In the genomic region with DNA sequence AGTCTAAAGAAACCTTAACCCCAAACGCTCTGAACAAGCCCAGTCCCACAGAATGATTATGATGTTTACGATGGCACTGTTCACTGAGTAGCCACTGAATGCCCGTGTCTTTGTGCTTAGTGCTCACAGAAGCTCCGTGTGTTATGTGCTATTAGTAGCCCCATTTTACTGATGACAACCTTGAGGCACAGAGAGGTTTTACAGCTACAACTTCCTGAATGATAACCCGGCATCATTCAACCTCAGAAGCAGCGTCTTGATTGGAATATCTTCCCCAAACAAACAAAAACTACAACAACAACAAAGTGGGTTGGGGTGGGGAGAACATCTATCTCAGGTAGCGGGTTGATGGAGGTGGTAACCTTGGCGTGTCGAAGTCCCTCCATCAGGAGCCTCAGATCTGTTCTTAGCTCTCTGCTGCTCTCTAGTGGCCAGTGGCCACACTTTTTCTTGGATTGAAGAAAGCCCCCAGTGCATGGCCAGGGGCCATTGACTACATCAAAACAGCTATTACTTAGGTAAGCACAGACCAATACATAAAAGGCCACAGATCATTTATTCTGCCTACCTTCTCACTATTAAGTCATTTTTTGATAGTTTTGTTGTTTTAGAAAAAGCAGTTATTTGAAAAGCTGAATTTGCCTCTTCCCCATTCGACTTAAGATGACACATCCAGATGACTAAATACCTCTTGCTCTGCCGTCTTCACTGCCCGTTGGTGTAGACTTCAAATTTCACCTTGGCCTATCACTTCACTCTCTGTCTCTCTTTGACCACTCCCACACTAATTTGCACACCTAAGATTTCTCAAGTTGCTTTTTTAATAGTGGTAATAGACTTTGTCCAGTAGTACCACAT, we compare ENCODE assay signal across 9 cellular contexts.
DNase-seq lines count a peak whose midpoint lies in the region; ATAC-seq, FAIRE-seq and TF ChIP-seq lines count a peak whose summit lies in the region.
"Had no signal": no experiment of that assay in that cellular context is flagged by ENCODE, and none has a peak within 500 bp of the region (broad histone marks: within the 10 kb centered on the region; RNA-seq: fewer than 3 reads in every experiment).

No MANE protein-coding gene starts in this region.

- peak; percentile 61 for TF ChIP-seq RAD21 in IMR-90 (IDR thresholded peaks at IDR 0.05; ENCODE audit: low read length)

- intact Hi-C loops in IMR-90 (cut with micrococcal nuclease) (loop anchor here (10.0 kb wide), 2 partner anchors 701 to 921 kb away; no protein-coding TSS in a partner anchor), Panc1 (cut with micrococcal nuclease; ENCODE audit: unreplicated experiment) (no loop called here), left lung (cut with DNase I) (no loop called here)

- no peak overlapping the region for H3K23ac ChIP-seq in IMR-90 (ENCODE audit: low read depth, low read length)

- no peak overlapping the region for H3K18ac ChIP-seq in IMR-90 (ENCODE audit: low read depth, low read length)

- FAIRE-seq in bronchial epithelial cell (lab: Jason Lieb, UNC): no peak
- FAIRE-seq: colon had no signal

- no peak overlapping the region for H4K5ac ChIP-seq in IMR-90 (ENCODE audit: low read depth, low read length)

- no peaks in the 10 kb centered on the region for H3K9me1 ChIP-seq in IMR-90 (ENCODE audit: insufficient read depth, low read length)

- H2BK15ac ChIP-seq in IMR-90 (ENCODE audit: low read depth, low read length): no peak overlapping the region

- peak; percentile 88 for ATAC-seq in GM21390 (IDR thresholded peaks at IDR 0.05; ENCODE audit: unreplicated experiment)
- peak; percentile 60 for ATAC-seq in IMR-90 (ENCODE audit: low read depth)
- ATAC-seq in Panc1: 0 out of 2 replicates have a peak, but pooled peaks have one; percentile 65
- peak; percentile 75 for ATAC-seq in left lung

- H4K20me1 ChIP-seq in IMR-90 (ENCODE audit: insufficient read depth, low read length): no peaks in the 10 kb centered on the region

- H3K36me3 ChIP-seq in IMR-90 (ENCODE audit: control insufficient read depth, insufficient read depth, low read length) (no peaks in the 10 kb centered on the region), Panc1 (ENCODE audit: control insufficient read depth, insufficient read depth, low read length) (no peaks in the 10 kb centered on the region), bronchial epithelial cell (ENCODE audit: control insufficient read depth, insufficient read depth, low read length) (no peaks in the 10 kb centered on the region), left lung (no peaks in the 10 kb centered on the region)

- no TSS peak for BruUV-seq in IMR-90 (replicated peaks; lab: Mats Ljungman, UMichigan)
- BruUV-seq in Panc1 (replicated peaks; lab: Mats Ljungman, UMichigan): no TSS peak

- H3K27me3 ChIP-seq in IMR-90 (ENCODE audit: control insufficient read depth, insufficient read depth, low read length) (no peaks in the 10 kb centered on the region), Panc1 (ENCODE audit: control insufficient read depth, insufficient read depth, low read length) (no peaks in the 10 kb centered on the region), bronchial epithelial cell (ENCODE audit: control insufficient read depth, insufficient read depth, low read length) (no peaks in the 10 kb centered on the region), left lung (no peaks in the 10 kb centered on the region)

- POLR2A ChIA-PET in IMR-90 (lab: Charles Lee; ENCODE audit: unreplicated experiment) (no interaction called here), Panc1 (lab: Charles Lee) (no interaction called here)

- no peak overlapping the region for H4K91ac ChIP-seq in IMR-90 (ENCODE audit: insufficient read depth, low read depth, low read length)

- H2BK5ac ChIP-seq in IMR-90 (ENCODE audit: low read depth, low read length, poor library complexity, severe bottlenecking): no peak overlapping the region

- H3K4me1 ChIP-seq in IMR-90 (ENCODE audit: control insufficient read depth, insufficient read depth, low read length): no peaks in the 10 kb centered on the region
- no peaks in the 10 kb centered on the region for H3K4me1 ChIP-seq in Panc1 (ENCODE audit: control insufficient read depth, insufficient read depth, low read length)
- no peaks in the 10 kb centered on the region for H3K4me1 ChIP-seq in left lung

- H2AFZ ChIP-seq in IMR-90 (replicated peaks; ENCODE audit: low read length, poor library complexity): no peak overlapping the region

- H3K4ac ChIP-seq in IMR-90 (ENCODE audit: low read depth, low read length): no peak overlapping the region

- H3K9ac ChIP-seq in IMR-90 (ENCODE audit: low read depth, low read length): no peak overlapping the region

- CTCF ChIA-PET in IMR-90 (lab: Yijun Ruan, JAX): interaction anchor here (0.6 to 1.3 kb wide), 3 partner anchors 615 to 1361 kb away, joined by 3 read pairs; no protein-coding TSS in a partner anchor
- CTCF ChIA-PET in Panc1 (lab: Charles Lee): no interaction called here

- DNase-seq in NCI-H524 (lab: John Stamatoyannopoulos, UW) (peak; percentile 80 to 93), NCI-H524 treated with DMSO at 0.1 percent for 48 hours (lab: John Stamatoyannopoulos, UW) (no peak), IMR-90 (peak; percentile 19), Panc1 (ENCODE audit: low read depth, low spot score) (peak; percentile 25), bronchial epithelial cell (ENCODE audit: low read depth) (peak; percentile 45), left lung (no peak), substantia nigra (lab: John Stamatoyannopoulos, UW) (peak in 31 of 49 donors; percentile 1 to 49 (median 15))

- no peaks in the 10 kb centered on the region for H3K79me1 ChIP-seq in IMR-90 (ENCODE audit: low read depth in 1 of 2, low read length in 2 of 2)

- TF ChIP-seq CTCF in IMR-90 (conservative IDR thresholded peaks at IDR 0.05; ENCODE audit: low read depth, low read length) (peak; percentile 55), Panc1 (IDR thresholded peaks at IDR 0.05) (peak; percentile 77), bronchial epithelial cell (IDR thresholded peaks at IDR 0.05; ENCODE audit: insufficient read depth, low read length, severe bottlenecking) (peak; percentile 78), left lung (IDR thresholded peaks at IDR 0.05) (peak; percentile 61 to 68)

- H3K4me3 ChIP-seq in IMR-90 (ENCODE audit: insufficient read depth, low read depth, low read length) (no peak overlapping the region), Panc1 (ENCODE audit: low read depth in 2 of 2, low read length in 2 of 2) (no peak overlapping the region), bronchial epithelial cell (ENCODE audit: low read depth, low read length) (no peak overlapping the region), left lung (no peak overlapping the region)

- H3K14ac ChIP-seq in IMR-90 (replicated peaks; ENCODE audit: low read depth, low read length): no peak overlapping the region

- H2BK20ac ChIP-seq in IMR-90 (ENCODE audit: low read depth, low read length): no peak overlapping the region

- TF ChIP-seq POLR2A in IMR-90 (IDR thresholded peaks at IDR 0.05; ENCODE audit: low read depth, low read length): no peak

- no CpG with 5 or more reads among the region's 12 CpGs for WGBS in IMR-90 (ENCODE audit: extremely low coverage in 2 of 2, insufficient read length in 1 of 2), 2 experiments

- no peak overlapping the region for H3K4me2 ChIP-seq in IMR-90 (ENCODE audit: low read depth, low read length)

- no peak overlapping the region for H2BK120ac ChIP-seq in IMR-90 (ENCODE audit: low read depth, low read length)

- dilution Hi-C loops in IMR-90 (cut with HindIII; ENCODE audit: low sequenced_read_pairs, unreplicated experiment): no loop called here

- no peak overlapping the region for H4K8ac ChIP-seq in IMR-90 (ENCODE audit: low read depth in 2 of 2, low read length in 2 of 2)

- in situ Hi-C loops in IMR-90 (cut with MboI; ENCODE audit: low sequenced_read_pairs) (no loop called here), Panc1 (cut with HindIII; ENCODE audit: low pct_unique_long_range_greater_than_20kb, low sequenced_read_pairs) (no loop called here)

- H3K27ac ChIP-seq in IMR-90 (ENCODE audit: insufficient read depth, low read length) (no peak overlapping the region), Panc1 (ENCODE audit: low read length) (no peak overlapping the region), left lung (no peak overlapping the region), substantia nigra (ENCODE audit: low read depth, low read length, poor library complexity, severe bottlenecking) (no peak overlapping the region)

- H3K9me3 ChIP-seq in IMR-90 (ENCODE audit: control insufficient read depth, insufficient read depth, low read length) (peaks cover under 1% of the 10 kb centered on the region), Panc1 (ENCODE audit: control insufficient read depth, insufficient read depth, low read depth, low read length) (no peaks in the 10 kb centered on the region), left lung (peaks cover 0 to 2% of the 10 kb centered on the region in 2 donors)

- no peak overlapping the region for H3K56ac ChIP-seq in IMR-90 (ENCODE audit: extremely low read depth, insufficient read depth, low read length)

- H2AK9ac ChIP-seq in IMR-90 (replicated peaks; ENCODE audit: low read depth, low read length, poor library complexity): no peak overlapping the region

- no peak overlapping the region for H2AK5ac ChIP-seq in IMR-90 (ENCODE audit: low read depth, low read length)

TF ChIP-seq in IMR-90, 13 proteins besides CTCF, POLR2A, EP300 and RAD21:
- TF ChIP-seq, protein P1, sequence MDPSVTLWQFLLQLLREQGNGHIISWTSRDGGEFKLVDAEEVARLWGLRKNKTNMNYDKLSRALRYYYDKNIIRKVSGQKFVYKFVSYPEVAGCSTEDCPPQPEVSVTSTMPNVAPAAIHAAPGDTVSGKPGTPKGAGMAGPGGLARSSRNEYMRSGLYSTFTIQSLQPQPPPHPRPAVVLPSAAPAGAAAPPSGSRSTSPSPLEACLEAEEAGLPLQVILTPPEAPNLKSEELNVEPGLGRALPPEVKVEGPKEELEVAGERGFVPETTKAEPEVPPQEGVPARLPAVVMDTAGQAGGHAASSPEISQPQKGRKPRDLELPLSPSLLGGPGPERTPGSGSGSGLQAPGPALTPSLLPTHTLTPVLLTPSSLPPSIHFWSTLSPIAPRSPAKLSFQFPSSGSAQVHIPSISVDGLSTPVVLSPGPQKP (IDR thresholded peaks at IDR 0.05; ENCODE audit: borderline replicate concordance, low read depth, low read length): no peak
- peak; percentile 52; the same call in 1 of the 2 replicates for TF ChIP-seq SMC3 (IDR thresholded peaks at IDR 0.05; ENCODE audit: low read depth, low read length)
TF ChIP-seq in IMR-90: peak in this region for 1.

Comparison
In these comparisons a context has a peak if more than half of its experiments do, and no peak if none do; other contexts are left out.
1. DNase-seq: peak in NCI-H524 (2 of 2), IMR-90 (single experiment), Panc1 (single experiment), bronchial epithelial cell (single experiment) and substantia nigra (31 of 49); none in NCI-H524 treated with DMSO at 0.1 percent for 48 hours (single experiment) and left lung (0 of 2).
2. Peak in every context shown above with its lines, with median percentiles within 50 percentile points of each other: ATAC-seq and CTCF ChIP-seq.